20 cellular contexts compared by ENCODE assay signal in genomic region chr4:123114915-123115756, GRCh38.
DNase-seq lines count a peak whose midpoint lies in the region; ATAC-seq, FAIRE-seq and TF ChIP-seq lines count a peak whose summit lies in the region.
"Had no signal": no experiment of that assay in that cellular context is flagged by ENCODE, and none has a peak within 500 bp of the region (broad histone marks: within the 10 kb centered on the region; RNA-seq: fewer than 3 reads in every experiment).

No MANE protein-coding gene starts in this region.

- H3K79me2 ChIP-seq in K562 (ENCODE audit: control insufficient read depth, insufficient read depth, low read length), result no peaks in the 10 kb centered on the region

- peak; percentile 39 for DNase-seq in Right ventricle myocardium superior
- no peak for DNase-seq in left cardiac atrium
- DNase-seq in K562 (ENCODE audit: extremely low read depth in 1 of 4, low spot score in 3 of 4), result no peak
- peak; percentile 28 to 74 for DNase-seq in left lung
- peak in 1 of 2 donors; percentile 77 for DNase-seq in upper lobe of left lung
- no peak for DNase-seq in NCI-H2081 treated with DMSO at 0.1 percent for 48 hours (lab: John Stamatoyannopoulos, UW)
- DNase-seq in MV-4-11 (lab: John Stamatoyannopoulos, UW), result no peak
- DNase-seq in T-helper 1 cell, result no peak
- DNase-seq: C1 segment of cervical spinal cord; COR-L47; DMS153; EL; NCI-H1048; NCI-H146; NCI-H69; NK-92 treated with Interleukin-12 subunit alpha and Interleukin-12 subunit beta, amount 100 ng/mL, for 24 hours; PC-9; SHP77 had no signal

- no peaks in the 10 kb centered on the region for H4K20me1 ChIP-seq in K562 (replicated peaks; ENCODE audit: control insufficient read depth, insufficient read depth, low read length)

- POLR2A ChIA-PET in K562 (lab: Yijun Ruan, JAX), result no interaction called here

- TF ChIP-seq POLR2A in K562 (conservative IDR thresholded peaks at IDR 0.05) (no peak), upper lobe of left lung (IDR thresholded peaks at IDR 0.05) (no peak)

- no peaks in the 10 kb centered on the region for H3K27me3 ChIP-seq in K562 (ENCODE audit: control insufficient read depth in 2 of 2, insufficient read depth in 2 of 2, low read length in 2 of 2)
- H3K27me3 ChIP-seq in left lung, result no peaks in the 10 kb centered on the region
- no peaks in the 10 kb centered on the region for H3K27me3 ChIP-seq in upper lobe of left lung

- no peak overlapping the region for H2AFZ ChIP-seq in K562 (ENCODE audit: low read depth, low read length)
- H2AFZ ChIP-seq: PC-9 had no signal

- in situ Hi-C loops in K562 (cut with MboI), result no loop called here

- H3K9me3 ChIP-seq in K562 (replicated peaks; ENCODE audit: control insufficient read depth, insufficient read depth, low read depth, low read length) (no peaks in the 10 kb centered on the region), left lung (no peaks in the 10 kb centered on the region), upper lobe of left lung (no peaks in the 10 kb centered on the region)

- H3K9ac ChIP-seq in K562 (ENCODE audit: insufficient read depth in 1 of 2, low read depth in 2 of 2, low read length in 2 of 2), result no peak overlapping the region

- FAIRE-seq in K562 (lab: Jason Lieb, UNC), result no peak
- FAIRE-seq: A204.1, H54 had no signal

- no peak overlapping the region for H3K27ac ChIP-seq in K562 (ENCODE audit: extremely low read depth, low read depth, low read length)
- no peak overlapping the region for H3K27ac ChIP-seq in left lung
- no peak overlapping the region for H3K27ac ChIP-seq in upper lobe of left lung
- H3K27ac ChIP-seq: PC-9 had no signal

- H3K4me3 ChIP-seq in K562 (no peak overlapping the region), left lung (no peak overlapping the region), upper lobe of left lung (no peak overlapping the region)
- H3K4me3 ChIP-seq: PC-9 had no signal

- ATAC-seq in Right ventricle myocardium superior (ENCODE audit: poor library complexity), result no peak
- ATAC-seq in left cardiac atrium, result no peak
- ATAC-seq in K562, result peak; percentile 39; the same call in 1 of the 3 replicates
- ATAC-seq in left lung, result no peak
- ATAC-seq in upper lobe of left lung (ENCODE audit: low FRiP score in 2 of 2), result peak; percentile 32 to 62

- TF ChIP-seq CTCF in K562 (IDR thresholded peaks at IDR 0.05 in 2 of 3, conservative IDR thresholded peaks at IDR 0.05 in 1 of 3; ENCODE audit: insufficient read depth in 2 of 3, low read depth in 1 of 3, low read length in 3 of 3), result no peak
- no peak for TF ChIP-seq CTCF in left lung (IDR thresholded peaks at IDR 0.05)
- TF ChIP-seq CTCF in upper lobe of left lung (IDR thresholded peaks at IDR 0.05), result no peak

- CTCF ChIA-PET in K562 (lab: Yijun Ruan, JAX; ENCODE audit: low intra/inter-chr PET ratio), result no interaction called here

- H3K4me1 ChIP-seq in K562 (replicated peaks in 1 of 2; ENCODE audit: control insufficient read depth in 2 of 2, insufficient read depth in 2 of 2, low read length in 2 of 2) (peaks cover 0 to 4% of the 10 kb centered on the region in 2 experiments; a peak in 1 of 5 replicates), left lung (no peaks in the 10 kb centered on the region), upper lobe of left lung (peaks cover 0 to 8% (median 5%) of the 10 kb centered on the region in 4 donors)

- TF ChIP-seq EP300 in K562 (IDR thresholded peaks at IDR 0.05; ENCODE audit: low read length) (no peak), upper lobe of left lung (IDR thresholded peaks at IDR 0.05) (no peak)

- no peak overlapping the region for H3K4me2 ChIP-seq in K562 (ENCODE audit: insufficient read depth, low read length)
- H3K4me2 ChIP-seq: PC-9 had no signal

- intact Hi-C loops in Right ventricle myocardium superior (cut with DNase I), result no loop called here
- intact Hi-C loops in left cardiac atrium (cut with DNase I), result no loop called here
- intact Hi-C loops in K562 (cut with micrococcal nuclease), result no loop called here
- intact Hi-C loops in left lung (cut with DNase I), result loop anchor here in 1 of 2 donors (10.0 kb wide), 1 partner anchor 280 kb away; the partner anchor contains the start of gene SPRY1

- TF ChIP-seq RAD21 in K562 (CRISPR knock-in tag; conservative IDR thresholded peaks at IDR 0.05 in 1 of 2, IDR thresholded peaks at IDR 0.05 in 1 of 2), result no peak

- H3K36me3 ChIP-seq in K562 (ENCODE audit: control insufficient read depth, insufficient read depth, low read length), result peaks cover 3% of the 10 kb centered on the region; the same call in 2 of the 3 replicates
- H3K36me3 ChIP-seq in left lung, result peaks cover 0 to 5% of the 10 kb centered on the region in 2 donors
- no peaks in the 10 kb centered on the region for H3K36me3 ChIP-seq in upper lobe of left lung

- BruUV-seq in K562 (replicated peaks; lab: Mats Ljungman, UMichigan), result no TSS peak

- no peaks in the 10 kb centered on the region for H3K9me1 ChIP-seq in K562 (ENCODE audit: control insufficient read depth, insufficient read depth, low read length)

- 96% methylated on average over 23 of the region's 39 CpGs for WGBS in K562 (ENCODE audit: insufficient coverage, low coverage, missing lambda C conversion rate)
- 91 to 97% methylated on average over 17 to 38 of the region's 39 CpGs for WGBS in upper lobe of left lung, 2 donors

TF ChIP-seq in K562, 482 proteins besides CTCF, POLR2A, EP300 and RAD21:
- no peak for TF ChIP-seq USF2 (CRISPR knock-in tag; IDR thresholded peaks at IDR 0.05)
- no peak for TF ChIP-seq CEBPG (CRISPR knock-in tag; IDR thresholded peaks at IDR 0.05)
- TF ChIP-seq CEBPG (tag; conservative IDR thresholded peaks at IDR 0.05 in 1 of 2, IDR thresholded peaks at IDR 0.05 in 1 of 2), result no peak
- no peak for TF ChIP-seq ID3 (CRISPR knock-in tag; IDR thresholded peaks at IDR 0.05)
- TF ChIP-seq ID3 (tag; IDR thresholded peaks at IDR 0.05), result no peak
- TF ChIP-seq ZNF696 (CRISPR knock-in tag; conservative IDR thresholded peaks at IDR 0.05), result no peak
- no peak for TF ChIP-seq ZNF445 (CRISPR knock-in tag; IDR thresholded peaks at IDR 0.05; ENCODE audit: low read depth)
- TF ChIP-seq EP400 (IDR thresholded peaks at IDR 0.05), result no peak
- TF ChIP-seq TCF3 (CRISPR knock-in tag; IDR thresholded peaks at IDR 0.05), result no peak
- no peak for TF ChIP-seq ELF4 (CRISPR knock-in tag; IDR thresholded peaks at IDR 0.05)
- TF ChIP-seq, protein P1, sequence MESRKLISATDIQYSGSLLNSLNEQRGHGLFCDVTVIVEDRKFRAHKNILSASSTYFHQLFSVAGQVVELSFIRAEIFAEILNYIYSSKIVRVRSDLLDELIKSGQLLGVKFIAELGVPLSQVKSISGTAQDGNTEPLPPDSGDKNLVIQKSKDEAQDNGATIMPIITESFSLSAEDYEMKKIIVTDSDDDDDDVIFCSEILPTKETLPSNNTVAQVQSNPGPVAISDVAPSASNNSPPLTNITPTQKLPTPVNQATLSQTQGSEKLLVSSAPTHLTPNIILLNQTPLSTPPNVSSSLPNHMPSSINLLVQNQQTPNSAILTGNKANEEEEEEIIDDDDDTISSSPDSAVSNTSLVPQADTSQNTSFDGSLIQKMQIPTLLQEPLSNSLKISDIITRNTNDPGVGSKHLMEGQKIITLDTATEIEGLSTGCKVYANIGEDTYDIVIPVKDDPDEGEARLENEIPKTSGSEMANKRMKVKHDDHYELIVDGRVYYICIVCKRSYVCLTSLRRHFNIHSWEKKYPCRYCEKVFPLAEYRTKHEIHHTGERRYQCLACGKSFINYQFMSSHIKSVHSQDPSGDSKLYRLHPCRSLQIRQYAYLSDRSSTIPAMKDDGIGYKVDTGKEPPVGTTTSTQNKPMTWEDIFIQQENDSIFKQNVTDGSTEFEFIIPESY (CRISPR knock-in tag; IDR thresholded peaks at IDR 0.05), result peak; percentile 77
- TF ChIP-seq FOXJ3 (CRISPR knock-in tag; IDR thresholded peaks at IDR 0.05), result no peak
- no peak for TF ChIP-seq SIN3A (IDR thresholded peaks at IDR 0.05; ENCODE audit: borderline replicate concordance in 2 of 2, control insufficient read depth in 1 of 2, low read depth in 2 of 2, low read length in 2 of 2)
- no peak for TF ChIP-seq SMARCB1 (IDR thresholded peaks at IDR 0.05; ENCODE audit: insufficient read length, low read depth)
- TF ChIP-seq NELFE (IDR thresholded peaks at IDR 0.05; ENCODE audit: insufficient read depth, insufficient read length), result no peak
- no peak for TF ChIP-seq NCOA2 (IDR thresholded peaks at IDR 0.05; ENCODE audit: partially characterized antibody in 2 of 2)
- TF ChIP-seq POLR2G (IDR thresholded peaks at IDR 0.05; ENCODE audit: low read depth, low read length), result peak; percentile 46; the same call in 1 of the 2 replicates
- no peak for TF ChIP-seq SIX5 (IDR thresholded peaks at IDR 0.05; ENCODE audit: borderline replicate concordance in 1 of 2, insufficient read depth in 1 of 2, low read depth in 1 of 2, low read length in 2 of 2)
TF ChIP-seq in K562: peak in this region for 2.

Comparison
In these comparisons a context has a peak if more than half of its experiments do, and no peak if none do; other contexts are left out.
1. DNase-seq: peak in Right ventricle myocardium superior (single experiment) and left lung (2 of 2); none in left cardiac atrium (single experiment), K562 (0 of 4), NCI-H2081 treated with DMSO at 0.1 percent for 48 hours (single experiment), MV-4-11 (single experiment) and T-helper 1 cell (0 of 5).
2. ATAC-seq: peak in K562 (single experiment) and upper lobe of left lung (2 of 2); none in Right ventricle myocardium superior (single experiment), left cardiac atrium (0 of 2) and left lung (single experiment).